21 cellular contexts compared by ENCODE assay signal in genomic region chr9:92253656-92254055, GRCh38. TPM values are rescaled to one million over a fixed set of nuclear protein-coding genes. Genes with fewer than 3 reads are reported as not detected.
DNase-seq lines count a peak whose midpoint lies in the region; ATAC-seq, FAIRE-seq and TF ChIP-seq lines count a peak whose summit lies in the region.
"Had no signal": no experiment of that assay in that cellular context is flagged by ENCODE, and none has a peak within 500 bp of the region (broad histone marks: within the 10 kb centered on the region; RNA-seq: fewer than 3 reads in every experiment).

No MANE protein-coding gene starts in this region.

- H3K9ac ChIP-seq in HepG2 (ENCODE audit: insufficient read depth, low read depth, low read length) (no peak overlapping the region), GM12878 (ENCODE audit: control insufficient read depth, insufficient read depth, low read length) (no peak overlapping the region)

- no peaks in the 10 kb centered on the region for H3K9me3 ChIP-seq in HepG2 (ENCODE audit: low read length)
- H3K9me3 ChIP-seq in right lobe of liver, result no peaks in the 10 kb centered on the region
- no peaks in the 10 kb centered on the region for H3K9me3 ChIP-seq in GM12878 (replicated peaks; ENCODE audit: control insufficient read depth, insufficient read depth, low read length)
- H3K9me3 ChIP-seq: A549, BE2C had no signal

- no peak overlapping the region for H3K27ac Mint-ChIP-seq in stimulated activated memory B cell treated with anti-CD40 and anti-IgM and Interleukin-4, amounts not matched to agents 10 μg/mL and 1 μg/mL and 100 μg/mL, for 72 hours
- H3K27ac Mint-ChIP-seq: IgD-negative memory B cell had no signal

- TF ChIP-seq CTCF in HepG2 (CRISPR knock-in tag; IDR thresholded peaks at IDR 0.05) (no peak), right lobe of liver (IDR thresholded peaks at IDR 0.05) (no peak), GM12878 (IDR thresholded peaks at IDR 0.05 in 2 of 3, conservative IDR thresholded peaks at IDR 0.05 in 1 of 3; ENCODE audit: control insufficient read depth in 2 of 3, extremely low read depth in 1 of 3, insufficient read depth in 1 of 3, low read depth in 3 of 3, low read length in 3 of 3) (no peak)

- FAIRE-seq in HepG2 (lab: Jason Lieb, UNC) (no peak), GM12878 (lab: Jason Lieb, UNC) (no peak)
- FAIRE-seq: A549, H1 had no signal

- no peak overlapping the region for H3K4me3 Mint-ChIP-seq in stimulated activated memory B cell treated with anti-CD40 and anti-IgM and Interleukin-4, amounts not matched to agents 10 μg/mL and 1 μg/mL and 100 μg/mL, for 72 hours
- H3K4me3 Mint-ChIP-seq: IgD-negative memory B cell had no signal

- SMC1A ChIA-PET in GM12878 (lab: Charles Lee; ENCODE audit: uncharacterized antibody, unreplicated experiment), result interaction anchor here (1.2 kb wide), 1 partner anchor 16 kb away, joined by 3 read pairs; no protein-coding TSS in a partner anchor

- H3K36me3 ChIP-seq in HepG2 (replicated peaks in 1 of 2; ENCODE audit: control insufficient read depth in 1 of 2, insufficient read depth in 2 of 2, low read length in 2 of 2), result peaks cover 40 to 91% of the 10 kb centered on the region in 2 experiments
- peaks cover 6 to 93% (median 51%) of the 10 kb centered on the region in 4 donors for H3K36me3 ChIP-seq in right lobe of liver
- H3K36me3 ChIP-seq in GM12878 (ENCODE audit: control insufficient read depth in 2 of 2, insufficient read depth in 2 of 2, low read length in 1 of 2), result peaks cover 34 to 65% of the 10 kb centered on the region in 2 experiments

- TF ChIP-seq POLR2A in HepG2 (IDR thresholded peaks at IDR 0.05; ENCODE audit: insufficient read depth in 1 of 2, low read depth in 2 of 2, low read length in 2 of 2) (no peak), right lobe of liver (IDR thresholded peaks at IDR 0.05) (no peak), GM12878 (IDR thresholded peaks at IDR 0.05; ENCODE audit: low read depth, low read length) (no peak)

- H3K9me3 Mint-ChIP-seq in stimulated activated memory B cell treated with anti-CD40 and anti-IgM and Interleukin-4, amounts not matched to agents 10 μg/mL and 1 μg/mL and 100 μg/mL, for 72 hours, result no peaks in the 10 kb centered on the region
- H3K9me3 Mint-ChIP-seq: IgD-negative memory B cell had no signal

- H3K4me1 ChIP-seq in HepG2 (ENCODE audit: insufficient read depth, low read length) (peaks cover 8% of the 10 kb centered on the region), right lobe of liver (no peaks in the 10 kb centered on the region), GM12878 (ENCODE audit: control insufficient read depth, insufficient read depth, low read length) (no peaks in the 10 kb centered on the region)
- H3K4me1 ChIP-seq: BE2C had no signal

- H3K27me3 Mint-ChIP-seq in stimulated activated memory B cell treated with anti-CD40 and anti-IgM and Interleukin-4, amounts not matched to agents 10 μg/mL and 1 μg/mL and 100 μg/mL, for 72 hours, result no peaks in the 10 kb centered on the region
- H3K27me3 Mint-ChIP-seq: IgD-negative memory B cell had no signal

- intact Hi-C loops in HepG2 (cut with micrococcal nuclease; ENCODE audit: unreplicated experiment) (loop anchor here (5.0 kb wide), 1 partner anchor 34 kb away; no protein-coding TSS in a partner anchor), right lobe of liver (cut with DNase I) (no loop called here), GM12878 (cut with micrococcal nuclease; ENCODE audit: unreplicated experiment) (no loop called here)

- no peak for DNase-seq in HepG2 (ENCODE audit: low spot score)
- no peak for DNase-seq in right lobe of liver
- no peak for DNase-seq in GM12878 (ENCODE audit: low read depth, low spot score)
- peak; percentile 53 for DNase-seq in medulla oblongata (ENCODE audit: extremely low spot score)
- peak; percentile 25 for DNase-seq in superior temporal gyrus (ENCODE audit: extremely low spot score)
- DNase-seq: BE2C, Karpas-422, NCI-H1417 treated with DMSO at 0.1 percent for 48 hours, NCI-H187 treated with DMSO at 0.1 percent for 48 hours, NCI-H2107, NCI-H2227 treated with DMSO at 0.1 percent for 48 hours, NCI-H510A, PC-9 had no signal

- H3K4me1 Mint-ChIP-seq in stimulated activated memory B cell treated with anti-CD40 and anti-IgM and Interleukin-4, amounts not matched to agents 10 μg/mL and 1 μg/mL and 100 μg/mL, for 72 hours, result no peaks in the 10 kb centered on the region

- 74% methylated on average over 4 of the region's 4 CpGs for WGBS in HepG2 (ENCODE audit: low lambda C conversion rate)
- WGBS in right lobe of liver (ENCODE audit: insufficient coverage, low coverage, low lambda C conversion rate, missing lambda C conversion rate), result 63% methylated on average over 4 of the region's 4 CpGs
- 89% methylated on average over 4 of the region's 4 CpGs for WGBS in GM12878 (ENCODE audit: insufficient coverage, insufficient replicate concordance, low lambda C conversion rate, missing lambda C conversion rate)

- H3K36me3 Mint-ChIP-seq in stimulated activated memory B cell treated with anti-CD40 and anti-IgM and Interleukin-4, amounts not matched to agents 10 μg/mL and 1 μg/mL and 100 μg/mL, for 72 hours, result peaks cover 71% of the 10 kb centered on the region

- no peak for TF ChIP-seq RAD21 in HepG2 (CRISPR knock-in tag; IDR thresholded peaks at IDR 0.05)
- TF ChIP-seq RAD21 in GM12878 (IDR thresholded peaks at IDR 0.05; ENCODE audit: insufficient read depth, low read depth, low read length), result no peak

- H3K79me2 ChIP-seq in HepG2 (ENCODE audit: insufficient read depth, low read length), result no peaks in the 10 kb centered on the region
- no peaks in the 10 kb centered on the region for H3K79me2 ChIP-seq in GM12878 (ENCODE audit: control insufficient read depth, insufficient read depth, low read length)

- H3K27me3 ChIP-seq in HepG2 (ENCODE audit: control insufficient read depth in 1 of 2, insufficient read depth in 2 of 2, low read length in 2 of 2) (no peaks in the 10 kb centered on the region), right lobe of liver (no peaks in the 10 kb centered on the region), GM12878 (replicated peaks in 1 of 2; ENCODE audit: control insufficient read depth in 2 of 2, insufficient read depth in 2 of 2, low read length in 1 of 2) (no peaks in the 10 kb centered on the region)
- H3K27me3 ChIP-seq: BE2C had no signal

- no peak overlapping the region for H3K4me3 ChIP-seq in HepG2 (replicated peaks in 1 of 3; ENCODE audit: insufficient read depth in 1 of 3, low read depth in 2 of 3, low read length in 3 of 3)
- no peak overlapping the region for H3K4me3 ChIP-seq in right lobe of liver
- H3K4me3 ChIP-seq in GM12878, result no peak overlapping the region
- H3K4me3 ChIP-seq: A549, PC-9 had no signal

- no peak overlapping the region for H3K27ac ChIP-seq in HepG2 (ENCODE audit: extremely low read length, insufficient read depth, low read length)
- no peak overlapping the region for H3K27ac ChIP-seq in right lobe of liver
- H3K27ac ChIP-seq in GM12878 (ENCODE audit: control insufficient read depth, insufficient read depth), result no peak overlapping the region
- H3K27ac ChIP-seq: A549, PC-9, RWPE1 had no signal

- CTCF ChIA-PET in HepG2 (lab: Yijun Ruan, JAX; ENCODE audit: low intra/inter-chr PET ratio, low total read pairs), result no interaction called here
- CTCF ChIA-PET in GM12878 (lab: Yijun Ruan, JAX), result interaction anchor here (1.3 kb wide), 1 partner anchor 113 kb away, joined by 7 read pairs; no protein-coding TSS in a partner anchor

- TSS peak; percentile 18 for BruUV-seq in HepG2 (replicated peaks; lab: Mats Ljungman, UMichigan)
- TSS peak; percentile 35 for BruUV-seq in GM12878 (replicated peaks; lab: Mats Ljungman, UMichigan)

- H3K4me2 ChIP-seq in HepG2 (ENCODE audit: low read depth, low read length) (no peak overlapping the region), GM12878 (ENCODE audit: control insufficient read depth, insufficient read depth) (no peak overlapping the region)
- H3K4me2 ChIP-seq: A549, PC-9 had no signal

- TF ChIP-seq EP300 in HepG2 (IDR thresholded peaks at IDR 0.05; ENCODE audit: low read depth in 2 of 2, low read length in 2 of 2) (no peak), HepG2 (CRISPR knock-in tag; IDR thresholded peaks at IDR 0.05; ENCODE audit: borderline replicate concordance) (no peak), GM12878 (IDR thresholded peaks at IDR 0.05; ENCODE audit: borderline replicate concordance in 1 of 2, control insufficient read depth in 1 of 2, low read depth in 2 of 2, low read length in 2 of 2) (no peak)

- H4K20me1 ChIP-seq in HepG2 (ENCODE audit: insufficient read depth, low read length) (peaks cover 7% of the 10 kb centered on the region; the same call in 1 of the 2 replicates), GM12878 (ENCODE audit: control insufficient read depth, insufficient read depth) (no peaks in the 10 kb centered on the region)

- H2AFZ ChIP-seq in HepG2 (ENCODE audit: low read length) (no peak overlapping the region), GM12878 (ENCODE audit: control insufficient read depth, low read depth, low read length) (no peak overlapping the region)
- H2AFZ ChIP-seq: PC-9 had no signal

- RAD21 ChIA-PET in GM12878 (lab: Charles Lee; ENCODE audit: unreplicated experiment), result interaction anchor here (1.1 kb wide), 1 partner anchor 115 kb away, joined by 3 read pairs; no protein-coding TSS in a partner anchor

- POLR2A ChIA-PET in HepG2 (lab: Yijun Ruan, JAX) (no interaction called here), GM12878 (lab: Charles Lee) (no interaction called here)

- ATAC-seq in HepG2 (no peak), right lobe of liver (no peak), GM12878 (no peak), GM21528 (IDR thresholded peaks at IDR 0.05; ENCODE audit: low FRiP score, unreplicated experiment) (no peak), GM21390 (IDR thresholded peaks at IDR 0.05; ENCODE audit: unreplicated experiment) (no peak)
- ATAC-seq in stimulated activated memory B cell treated with anti-CD40 and anti-IgM and Interleukin-4, amounts not matched to agents 10 μg/mL and 1 μg/mL and 100 μg/mL, for 72 hours, result no peak
- ATAC-seq: A549, SK-N-SH treated with all-trans-retinoic acid at 6 μM for 48 hours had no signal

- in situ Hi-C loops in HepG2 (cut with HindIII; ENCODE audit: extremely low pct_ligation_motif_present, low pct_unique_long_range_greater_than_20kb) (no loop called here), GM12878 (cut with MboI) (no loop called here)

RNA-seq across cellular contexts. Expression of gene IARS1, which starts 39.8 kb away (rescaled TPM):
- total RNA-seq in HepG2 (2016; rRNA removed; fragmentation: Illumina TruSeq; extraction: Trizol) (185 and 277 TPM in 2 replicates), right lobe of liver (10 to 100 TPM; 31.8 to 64.9 (median 40.6) TPM), GM12878 (2014; rRNA removed) (192 and 241 TPM in 2 replicates), GM12878 (2014; rRNA removed; fragmentation: Illumina TruSeq; extraction: Trizol) (227 and 229 TPM in 2 replicates), GM12878 (2021) (140 and 144 TPM in 2 replicates)
- 84.7 and 106 TPM in 2 replicates for total RNA-seq in HepG2 (2016; cell fraction: cytosol; rRNA removed; fragmentation: Illumina TruSeq; extraction: Trizol; ENCODE audit: low read depth)
- 179 and 271 TPM in 2 replicates for total RNA-seq in HepG2 (2016; cell fraction: insoluble cytoplasmic fraction; rRNA removed; fragmentation: Illumina TruSeq; extraction: Trizol)
- total RNA-seq in HepG2 (2016; cell fraction: membrane; rRNA removed; fragmentation: Illumina TruSeq; extraction: Trizol), result 78.5 and 86.4 TPM in 2 replicates
- 163 and 177 TPM in 2 replicates for total RNA-seq in HepG2 (2016; cell fraction: nucleus; rRNA removed; fragmentation: Illumina TruSeq; extraction: Trizol)
- polyA plus RNA-seq in HepG2 (2011; rRNA removed) (55.9 and 58.6 TPM in 2 replicates), GM12878 (2011; rRNA removed) (80.0 and 83.1 TPM in 2 replicates), GM12878 (2014; fragmentation: Illumina TruSeq; extraction: Trizol) (162 and 188 TPM in 2 replicates), GM12878 (2014; fragmentation: Nextera tagmentation; extraction: Ambion mirVana) (10 to 100 TPM; 71.0 to 78.8 TPM), GM12878 (2014; rRNA removed) (92.4 and 98.0 TPM in 2 replicates), GM12878 (2016; fragmentation: Nextera tagmentation; extraction: Ambion mirVana) (100 to 1,000 TPM; 180 to 196 TPM)
- polyA plus RNA-seq in HepG2 (2011; cell fraction: cytosol; rRNA removed), result 29.6 and 45.6 TPM in 2 replicates
- 139 and 184 TPM in 2 replicates for polyA plus RNA-seq in HepG2 (2011; cell fraction: nucleus; rRNA removed)
- polyA plus RNA-seq in HepG2 (2012), result 119 and 136 TPM in 2 replicates
- polyA plus RNA-seq in HepG2 (2016; cell fraction: cytosol; fragmentation: Illumina TruSeq; extraction: Trizol; ENCODE audit: low read depth), result 6.9 and 7.5 TPM in 2 replicates
- polyA plus RNA-seq in HepG2 (2016; cell fraction: insoluble cytoplasmic fraction; fragmentation: Illumina TruSeq; extraction: Trizol; ENCODE audit: low read depth), result 143 and 151 TPM in 2 replicates
- polyA plus RNA-seq in HepG2 (2016; cell fraction: membrane; fragmentation: Illumina TruSeq; extraction: Trizol; ENCODE audit: low read depth), result 15.1 and 17.8 TPM in 2 replicates
- 120 and 132 TPM in 2 replicates for polyA plus RNA-seq in HepG2 (2016; cell fraction: nucleus; fragmentation: Illumina TruSeq; extraction: Trizol; ENCODE audit: insufficient read depth, low read depth)
- 84.4 and 109 TPM in 2 replicates for polyA minus RNA-seq in HepG2 (2011; rRNA and poly(A)+ RNA removed; ENCODE audit: low replicate concordance)
- polyA minus RNA-seq in HepG2 (2011; cell fraction: cytosol; rRNA and poly(A)+ RNA removed), result 94.4 and 128 TPM in 2 replicates
- polyA minus RNA-seq in HepG2 (2011; cell fraction: nucleus; rRNA and poly(A)+ RNA removed), result 274 and 399 TPM in 2 replicates
- total RNA-seq in GM12878 (2013; cell fraction: nucleolus; rRNA removed), result 644 and 645 TPM in 2 replicates
- polyA plus RNA-seq in GM12878 (2011; ENCODE audit: low read depth), result 64.1 TPM
- 59.8 and 75.8 TPM in 2 replicates for polyA plus RNA-seq in GM12878 (2011; cell fraction: cytosol; rRNA removed)
- polyA plus RNA-seq in GM12878 (2011; cell fraction: nucleus; rRNA removed), result 172 and 185 TPM in 2 replicates
- polyA plus RNA-seq in GM12878 (2012), result 64.6 and 85.2 TPM in 2 replicates
- polyA minus RNA-seq in GM12878 (2011; rRNA and poly(A)+ RNA removed), result 117 and 174 TPM in 2 replicates
- polyA minus RNA-seq in GM12878 (2011; cell fraction: cytosol; rRNA and poly(A)+ RNA removed), result 62.0 and 67.0 TPM in 2 replicates
- 107 and 146 TPM in 2 replicates for polyA minus RNA-seq in GM12878 (2011; cell fraction: nucleus; rRNA and poly(A)+ RNA removed)

Comparison
In these comparisons a context has a peak if more than half of its experiments do, and no peak if none do; other contexts are left out.
1. DNase-seq: peak in medulla oblongata (single experiment) and superior temporal gyrus (single experiment); none in HepG2 (single experiment), right lobe of liver (0 of 3) and GM12878 (single experiment).